ENCODE assay signal across 8 cellular contexts in the genomic region with DNA sequence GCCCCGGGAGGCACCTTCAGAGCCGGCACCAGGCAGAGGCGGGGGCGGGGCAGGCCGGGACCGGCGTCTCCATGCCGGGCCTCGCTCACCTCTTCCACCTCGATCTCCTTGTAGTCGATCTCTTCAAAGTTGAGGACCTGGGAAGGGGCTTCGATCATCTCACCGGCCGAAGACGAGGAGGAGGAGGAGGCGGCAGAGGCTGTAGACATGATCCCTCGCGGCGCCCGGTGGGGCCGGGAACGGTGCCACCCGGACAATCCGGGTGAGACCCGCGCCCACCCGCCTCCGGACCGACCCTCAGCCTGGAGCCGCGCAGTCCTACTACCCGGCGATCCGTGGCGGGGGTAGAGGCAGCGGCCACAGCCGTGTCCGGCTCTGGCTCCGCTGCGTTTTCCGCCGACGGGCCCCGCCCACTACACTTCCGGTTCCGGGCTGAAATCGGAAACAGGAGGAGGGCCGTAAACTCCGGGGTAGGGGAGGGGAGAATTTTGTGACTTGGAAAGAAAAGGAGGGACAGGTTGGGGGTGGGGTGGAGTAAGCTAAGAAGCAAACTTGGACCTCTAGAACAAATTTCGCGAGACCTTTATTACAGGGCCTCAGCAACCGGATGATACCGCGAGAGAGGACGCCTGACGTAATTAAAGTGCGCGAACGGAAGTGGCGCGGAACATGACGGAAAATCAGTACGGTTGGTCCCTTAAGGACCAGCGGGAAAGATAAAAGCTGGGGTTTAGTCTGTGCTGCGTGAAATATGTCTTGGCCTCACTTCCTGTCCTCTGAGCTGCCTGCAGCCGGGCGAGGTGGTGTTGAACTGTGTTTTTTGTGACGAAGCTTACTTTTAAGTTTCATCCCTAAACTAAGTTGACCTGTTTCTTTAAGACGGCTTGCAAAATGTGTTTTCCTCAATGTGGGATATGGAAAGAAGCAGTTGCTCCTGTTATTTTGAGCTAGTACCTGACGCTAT. TPM values are rescaled to one million over a fixed set of nuclear protein-coding genes. Genes with fewer than 3 reads are reported as not detected.
A peak's percentile ranks its signal among the peaks of the same experiment; 100 is the strongest.
DNase-seq lines count a peak whose midpoint lies in the region; ATAC-seq, FAIRE-seq and TF ChIP-seq lines count a peak whose summit lies in the region.

A gene (minus strand): TSS at position 398 of the 964 bp plus-strand sequence. CDS start 189 bp downstream, at position 209.

- peaks cover 3% of the 10 kb centered on the region for H4K20me1 ChIP-seq in keratinocyte (ENCODE audit: control insufficient read depth, extremely low read depth, insufficient read depth, low read length)

- H3K27me3 ChIP-seq in keratinocyte (ENCODE audit: control insufficient read depth, extremely low read depth, insufficient read depth, low read length): no peaks in the 10 kb centered on the region

- H3K4me3 ChIP-seq in AG10803 (ENCODE audit: low read length) (peak within 1 kb of the TSS; percentile 88), keratinocyte (ENCODE audit: control insufficient read depth in 2 of 3, extremely low read depth in 1 of 3, insufficient read depth in 2 of 3, low read depth in 1 of 3, low read length in 3 of 3) (peak within 1 kb of the TSS; percentile 83 to 100 (median 95))

- H3K79me2 ChIP-seq in keratinocyte (ENCODE audit: control insufficient read depth, insufficient read depth, low read length): peaks cover 46% of the 10 kb centered on the region

- peak within 1 kb of the TSS; percentile 93 for H3K9ac ChIP-seq in keratinocyte (ENCODE audit: control insufficient read depth, extremely low read depth, insufficient read depth, low read length)

- TF ChIP-seq CTCF in AG10803 (conservative IDR thresholded peaks at IDR 0.05; ENCODE audit: low read length) (no peak), keratinocyte (optimal IDR thresholded peaks at IDR 0.05 in 1 of 3, IDR thresholded peaks at IDR 0.05 in 1 of 3, conservative IDR thresholded peaks at IDR 0.05 in 1 of 3; ENCODE audit: extremely low read depth in 1 of 3, insufficient read depth in 2 of 3, low read length in 3 of 3) (no peak)

- peaks cover 12% of the 10 kb centered on the region for H3K4me1 ChIP-seq in keratinocyte (ENCODE audit: control insufficient read depth, extremely low read depth, insufficient read depth, low read length)

- peak; percentile 86 for ATAC-seq in GM19043 (IDR thresholded peaks at IDR 0.05; ENCODE audit: low read depth, unreplicated experiment)
- ATAC-seq in HG03378 (IDR thresholded peaks at IDR 0.05; ENCODE audit: unreplicated experiment): peak; percentile 85

- H3K9me3 ChIP-seq in keratinocyte (ENCODE audit: control insufficient read depth, low read depth, low read length): no peaks in the 10 kb centered on the region

- peak within 1 kb of the TSS; percentile 89 for H2AFZ ChIP-seq in keratinocyte (ENCODE audit: control insufficient read depth, low read length)

- no peaks in the 10 kb centered on the region for H3K36me3 ChIP-seq in keratinocyte (ENCODE audit: control insufficient read depth in 2 of 2, extremely low read depth in 1 of 2, insufficient read depth in 2 of 2, low read length in 2 of 2)

- H3K4me2 ChIP-seq in keratinocyte (ENCODE audit: control insufficient read depth, extremely low read depth, insufficient read depth, low read depth, low read length): peak within 1 kb of the TSS; percentile 85

- peak; percentile 97 for DNase-seq in AG10803 (ENCODE audit: low read depth)
- peak; percentile 91 for DNase-seq in NCI-H460 (ENCODE audit: extremely low read depth, low read depth)
- DNase-seq in activated CD4-positive, CD25-positive, alpha-beta regulatory T cell treated with anti-CD3 and anti-CD28 coated beads, Interleukin-2, amount 50 U/mL, for 72 hours: peak; percentile 92
- peak; percentile 87 for DNase-seq in cerebellum (ENCODE audit: low spot score)
- peak; percentile 60 for DNase-seq in keratinocyte (ENCODE audit: low read depth, low spot score)
- DNase-seq in stimulated activated CD4-positive, alpha-beta T cell treated with anti-CD3 and anti-CD28 coated beads, Interleukin-15, amount 100 ng/mL, for 1 hour (ENCODE audit: low read depth in 1 of 2, low spot score in 1 of 2): peak; percentile 82 to 89

- peak; percentile 91 for FAIRE-seq in keratinocyte (lab: Jason Lieb, UNC)

- no peaks in the 10 kb centered on the region for H3K9me1 ChIP-seq in keratinocyte (ENCODE audit: control insufficient read depth, extremely low read depth, insufficient read depth, low read length)

- dilution Hi-C loops in keratinocyte (cut with MboI; ENCODE audit: extremely low pct_ligation_motif_present, low sequenced_read_pairs): no loop called here

- H3K27ac ChIP-seq in keratinocyte (ENCODE audit: control insufficient read depth, insufficient read depth, low read length): peak within 1 kb of the TSS; percentile 66

RNA-seq across cellular contexts. Expression of the gene that starts here (rescaled TPM):
- 18.4 and 22.6 TPM in 2 replicates for total RNA-seq in NCI-H460 (2014; rRNA removed; shearing (Covaris generic))
- polyA plus RNA-seq in NCI-H460 (2014; cell fraction: nucleus; rRNA removed): 36.9 and 42.4 TPM in 2 replicates
- 55.4 TPM for total RNA-seq in cerebellum
- 31.4 to 43.5 TPM (median 34.0 TPM) in 3 replicates for polyA plus RNA-seq in keratinocyte
- 13.1 TPM for polyA plus RNA-seq in keratinocyte (2011; ENCODE audit: low read depth)
- polyA plus RNA-seq in keratinocyte (2011; cell fraction: cytosol; rRNA removed): 24.2 and 36.9 TPM in 2 replicates
- polyA plus RNA-seq in keratinocyte (2011; cell fraction: nucleus; rRNA removed): 39.1 and 49.3 TPM in 2 replicates
- polyA plus RNA-seq in keratinocyte (2012; ENCODE audit: low replicate concordance): 21.4 and 23.4 TPM in 2 replicates
- polyA minus RNA-seq in keratinocyte: 13.0 to 43.4 TPM (median 23.8 TPM) in 3 replicates
- polyA minus RNA-seq in keratinocyte (2011; cell fraction: cytosol; rRNA and poly(A)+ RNA removed): 19.2 TPM
- polyA minus RNA-seq in keratinocyte (2011; cell fraction: nucleus; rRNA and poly(A)+ RNA removed): 24.7 and 47.2 TPM in 2 replicates

Comparison
In these comparisons a context has a peak if more than half of its experiments do, and no peak if none do; other contexts are left out.
1. Peak in every context shown above with its lines: DNase-seq, ATAC-seq, H3K4me3 ChIP-seq and H3K27ac ChIP-seq.